ENCODE assay signal across 19 cellular contexts in the genomic region with DNA sequence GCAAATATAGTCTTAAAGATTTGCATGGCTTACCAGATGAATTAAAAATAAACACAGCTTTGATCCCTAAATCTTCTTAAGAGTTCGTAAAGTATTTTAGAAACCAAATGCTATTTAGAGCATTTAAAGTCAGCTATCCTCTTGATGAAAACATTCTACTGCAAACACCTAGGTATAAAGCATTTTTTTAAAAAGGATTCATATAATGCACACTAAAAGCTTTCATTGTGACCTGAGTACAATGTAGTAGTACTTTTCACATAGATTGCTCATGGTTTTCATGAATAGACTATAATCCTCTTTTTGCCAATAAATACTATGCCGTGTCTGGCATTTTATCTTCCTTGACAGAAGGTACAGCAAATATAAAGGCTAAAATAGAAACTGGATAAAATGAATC.
"Had no signal": no experiment of that assay in that cellular context is flagged by ENCODE, and none has a peak within 500 bp of the region (broad histone marks: within the 10 kb centered on the region; RNA-seq: fewer than 3 reads in every experiment).

No MANE protein-coding gene starts in this region.

- H3K27ac ChIP-seq: colonic mucosa, esophagus squamous epithelium, gastrocnemius medialis, heart right ventricle, left lung, lower lobe of right lung had no signal

- H3K27ac Mint-ChIP-seq: dendritic cell treated with granulocyte-macrophage colony-stimulating factor and Interleukin-4, amounts not matched to agents 40 ng/mL and 50 ng/mL, for 4 days; effector memory CD8-positive, alpha-beta T cell had no signal

- H3K27me3 Mint-ChIP-seq: dendritic cell treated with granulocyte-macrophage colony-stimulating factor and Interleukin-4, amounts not matched to agents 40 ng/mL and 50 ng/mL, for 4 days; effector memory CD8-positive, alpha-beta T cell had no signal

- H3K36me3 ChIP-seq: colonic mucosa, esophagus squamous epithelium, gastrocnemius medialis, heart right ventricle, left lung, lower lobe of right lung had no signal

- H3K9me3 ChIP-seq: colonic mucosa, gastrocnemius medialis had no signal

- H3K4me1 ChIP-seq: colonic mucosa, esophagus squamous epithelium, gastrocnemius medialis, heart right ventricle, left lung, lower lobe of right lung had no signal

- DNase-seq: colonic mucosa; cortex of kidney; effector CD8-positive, alpha-beta T cell; effector memory CD8-positive, alpha-beta T cell; esophagus squamous epithelium; foreskin fibroblast; foreskin melanocyte; gastrocnemius medialis; glutamatergic neuron; head of caudate nucleus; heart right ventricle; hippocampal formation; left cardiac atrium; left lung; left ventricle myocardium superior; lower lobe of right lung; mesenchymal stem cell; midbrain had no signal

- H3K27me3 ChIP-seq: colonic mucosa, gastrocnemius medialis, heart right ventricle, left lung had no signal

- H3K4me3 Mint-ChIP-seq: dendritic cell treated with granulocyte-macrophage colony-stimulating factor and Interleukin-4, amounts not matched to agents 40 ng/mL and 50 ng/mL, for 4 days; effector memory CD8-positive, alpha-beta T cell had no signal

- ATAC-seq: effector memory CD8-positive, alpha-beta T cell; gastrocnemius medialis; heart right ventricle; left cardiac atrium; left lung; left ventricle myocardium superior; lower lobe of right lung had no signal

- H3K4me3 ChIP-seq: colonic mucosa, esophagus squamous epithelium, gastrocnemius medialis, heart right ventricle, left lung, lower lobe of right lung had no signal
